8 cellular contexts compared by ENCODE assay signal in the genomic region with DNA sequence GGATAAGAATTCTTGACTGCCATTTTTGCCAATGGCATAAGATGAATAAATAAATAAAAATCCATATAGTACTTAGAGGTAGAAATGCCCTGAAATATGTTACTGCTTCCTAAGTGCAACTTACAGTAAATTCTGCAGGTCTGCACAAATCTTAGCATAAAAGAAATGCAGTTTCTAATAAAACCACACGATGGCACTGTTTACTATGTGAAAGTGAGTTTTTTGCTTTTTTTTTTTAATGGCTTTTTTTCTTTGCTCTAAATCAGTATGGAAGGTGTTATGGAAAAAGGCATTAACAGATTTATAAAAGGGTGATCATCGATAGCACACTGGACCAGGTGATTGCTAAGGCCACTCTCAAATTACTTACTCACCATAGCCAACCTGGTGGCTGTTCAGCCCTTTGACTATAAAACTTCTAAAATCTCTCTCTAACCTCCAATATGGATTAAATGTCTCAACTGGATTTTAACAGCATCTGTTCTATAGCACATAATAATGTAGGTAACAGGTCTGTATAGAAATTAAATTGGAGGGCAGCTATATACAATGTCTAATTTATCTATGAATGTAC. TPM values are rescaled to one million over a fixed set of nuclear protein-coding genes. Genes with fewer than 3 reads are reported as not detected.
DNase-seq lines count a peak whose midpoint lies in the region; ATAC-seq and TF ChIP-seq lines count a peak whose summit lies in the region.

No MANE protein-coding gene starts in this region.

- H3K4me3 Mint-ChIP-seq in MCF 10A (ENCODE audit: unreplicated experiment): no peak overlapping the region
- H3K4me3 Mint-ChIP-seq in activated T-cell treated with anti-CD3 and anti-CD28 coated beads, Interleukin-2, amount 50 U/mL, for 72 hours: no peak overlapping the region

- no TSS peak for BruUV-seq in MCF 10A (replicated peaks; lab: Mats Ljungman, UMichigan)

- no peaks in the 10 kb centered on the region for H3K9me3 ChIP-seq in right atrium auricular region
- H3K9me3 ChIP-seq in lung (ENCODE audit: control insufficient read depth in 2 of 2, insufficient read depth in 1 of 2, low read length in 1 of 2): no peaks in the 10 kb centered on the region

- no peak overlapping the region for H3K4me3 ChIP-seq in right atrium auricular region
- no peak overlapping the region for H3K4me3 ChIP-seq in lung

- H3K27ac ChIP-seq in right atrium auricular region (no peak overlapping the region), lung (ENCODE audit: low read depth in 1 of 2, low read length in 1 of 2) (no peak overlapping the region)

- ATAC-seq in Right ventricle myocardium superior (ENCODE audit: poor library complexity): no peak
- ATAC-seq in lung (ENCODE audit: insufficient read depth, low FRiP score): peak; percentile 34
- ATAC-seq in activated T-cell treated with anti-CD3 and anti-CD28 coated beads, Interleukin-2, amount 50 U/mL, for 72 hours (replicated peaks in 1 of 2): no peak
- no peak for ATAC-seq in activated CD4-positive, CD25-positive, alpha-beta regulatory T cell treated with anti-CD3 and anti-CD28 coated beads, Interleukin-2, amount 50 U/mL, for 24 hours

- H3K27me3 ChIP-seq in right atrium auricular region: no peaks in the 10 kb centered on the region
- no peaks in the 10 kb centered on the region for H3K27me3 ChIP-seq in lung (ENCODE audit: control insufficient read depth, insufficient read depth)

- H3K4me1 ChIP-seq in right atrium auricular region (no peaks in the 10 kb centered on the region), lung (ENCODE audit: control insufficient read depth in 2 of 2, insufficient read depth in 2 of 2, low read length in 2 of 2) (no peaks in the 10 kb centered on the region)

- H3K36me3 ChIP-seq in right atrium auricular region (peaks cover 13% of the 10 kb centered on the region), lung (ENCODE audit: control insufficient read depth in 2 of 2, insufficient read depth in 2 of 2, low read length in 2 of 2) (peaks cover 1 to 10% of the 10 kb centered on the region in 2 donors)

- CTCF ChIA-PET in MCF 10A (lab: Yijun Ruan, JAX): interaction anchor here (0.6 to 5.2 kb wide), 13 partner anchors 12 to 1099 kb away, joined by 3 to 42 read pairs (median 5); no protein-coding TSS in a partner anchor

- DNase-seq in right atrium auricular region (ENCODE audit: low spot score): no peak
- DNase-seq in Right ventricle myocardium superior: no peak
- peak; percentile 38 for DNase-seq in NCI-H345 (lab: John Stamatoyannopoulos, UW)
- DNase-seq in MCF 10A (ENCODE audit: unreplicated experiment): peak; percentile 57
- DNase-seq in lung (ENCODE audit: low spot score): no peak
- no peak for DNase-seq in activated T-cell treated with anti-CD3 and anti-CD28 coated beads, Interleukin-2, amount 50 U/mL, for 72 hours
- DNase-seq in activated CD4-positive, alpha-beta T cell treated with anti-CD3 and anti-CD28 coated beads, Interleukin-2, amount 50 U/mL, for 1 hour: no peak

- no peak overlapping the region for H3K27ac Mint-ChIP-seq in MCF 10A (ENCODE audit: low read depth, unreplicated experiment)
- no peak overlapping the region for H3K27ac Mint-ChIP-seq in activated T-cell treated with anti-CD3 and anti-CD28 coated beads, Interleukin-2, amount 50 U/mL, for 72 hours

- intact Hi-C loops in Right ventricle myocardium superior (cut with DNase I): no loop called here
- intact Hi-C loops in MCF 10A (cut with micrococcal nuclease): loop anchor here (1.0 to 5.0 kb wide), 5 partner anchors 46 to 1099 kb away; partner anchors contain the start of genes AHI1 and MAP7

- no peaks in the 10 kb centered on the region for H3K27me3 Mint-ChIP-seq in MCF 10A (ENCODE audit: insufficient read depth, unreplicated experiment)
- H3K27me3 Mint-ChIP-seq in activated T-cell treated with anti-CD3 and anti-CD28 coated beads, Interleukin-2, amount 50 U/mL, for 72 hours (ENCODE audit: low read depth): no peaks in the 10 kb centered on the region

- WGBS in lung, 2 donors: 22 to 29% methylated on average over 2 of the region's 2 CpGs

- no peaks in the 10 kb centered on the region for H3K9me3 Mint-ChIP-seq in MCF 10A (ENCODE audit: unreplicated experiment)
- H3K9me3 Mint-ChIP-seq in activated T-cell treated with anti-CD3 and anti-CD28 coated beads, Interleukin-2, amount 50 U/mL, for 72 hours: no peaks in the 10 kb centered on the region

- TF ChIP-seq CTCF in right atrium auricular region (IDR thresholded peaks at IDR 0.05) (peak; percentile 64 to 79), MCF 10A (IDR thresholded peaks at IDR 0.05; ENCODE audit: unreplicated experiment) (peak; percentile 61), lung (IDR thresholded peaks at IDR 0.05; ENCODE audit: control extremely low read depth, extremely low read depth) (peak; percentile 40)

- POLR2A ChIA-PET in MCF 10A (lab: Yijun Ruan, JAX): interaction anchor here (2.2 kb wide), 1 partner anchor 46 kb away, joined by 9 read pairs; the partner anchor contains the start of gene AHI1

- H3K4me1 Mint-ChIP-seq in MCF 10A (ENCODE audit: insufficient read depth, unreplicated experiment): no peaks in the 10 kb centered on the region
- no peaks in the 10 kb centered on the region for H3K4me1 Mint-ChIP-seq in activated T-cell treated with anti-CD3 and anti-CD28 coated beads, Interleukin-2, amount 50 U/mL, for 72 hours (ENCODE audit: low read depth)

- H3K36me3 Mint-ChIP-seq in MCF 10A (ENCODE audit: insufficient read depth, unreplicated experiment): peaks cover 24% of the 10 kb centered on the region
- H3K36me3 Mint-ChIP-seq in activated T-cell treated with anti-CD3 and anti-CD28 coated beads, Interleukin-2, amount 50 U/mL, for 72 hours (ENCODE audit: insufficient read depth in 2 of 2): peaks cover 0 to 6% of the 10 kb centered on the region in 2 donors

RNA-seq across cellular contexts. Expression of gene AHI1, which starts 45.8 kb away (rescaled TPM):
- 10 to 100 TPM in 1 of 2 donors, 1 to 10 TPM in 1; 8.5 to 10.2 TPM for total RNA-seq in right atrium auricular region
- 8.5 TPM for total RNA-seq in Right ventricle myocardium superior
- 23.5 and 26.5 TPM in 2 replicates for total RNA-seq in MCF 10A (2022)
- total RNA-seq in lung: 10 to 100 TPM; 25.5 to 51.7 TPM
- polyA plus RNA-seq in lung: 10 to 100 TPM in 1 of 2 donors, 1 to 10 TPM in 1; 5.2 to 22.0 TPM
- 10 to 100 TPM; 48.7 to 62.8 TPM for total RNA-seq in activated T-cell treated with anti-CD3 and anti-CD28 coated beads, Interleukin-2, amount 50 U/mL, for 72 hours

Comparison
In these comparisons a context has a peak if more than half of its experiments do, and no peak if none do; other contexts are left out.
1. DNase-seq: peak in NCI-H345 (single experiment) and MCF 10A (single experiment); none in right atrium auricular region (single experiment), Right ventricle myocardium superior (single experiment), lung (single experiment), activated T-cell treated with anti-CD3 and anti-CD28 coated beads, Interleukin-2, amount 50 U/mL, for 72 hours (0 of 2) and activated CD4-positive, alpha-beta T cell treated with anti-CD3 and anti-CD28 coated beads, Interleukin-2, amount 50 U/mL, for 1 hour (single experiment).
2. Peak in every context shown above with its lines, with median percentiles within 50 percentile points of each other: CTCF ChIP-seq.